Comparison of ENCODE assay signal across 16 cellular contexts in the genomic region with DNA sequence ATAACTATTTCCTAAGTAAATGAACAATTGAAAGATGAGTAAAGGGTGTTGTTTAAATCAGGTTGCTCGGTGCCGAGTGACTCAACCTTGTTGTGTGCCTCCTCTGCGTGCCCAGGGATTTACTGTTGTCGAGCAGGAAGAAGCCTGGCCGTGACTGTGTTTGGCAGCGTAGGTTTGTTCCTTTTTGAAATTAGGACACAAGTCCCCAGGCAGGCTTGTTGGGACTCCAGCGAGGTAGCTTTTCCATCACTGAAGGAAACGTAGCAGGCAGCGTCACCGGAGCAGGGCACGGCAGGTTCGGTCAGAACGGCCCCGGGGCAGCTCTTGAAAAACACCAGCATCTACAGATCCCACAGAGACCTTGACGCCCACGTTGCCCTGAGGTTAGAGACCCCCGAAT. TPM values are rescaled to one million over a fixed set of nuclear protein-coding genes. Genes with fewer than 3 reads are reported as not detected.
DNase-seq lines count a peak whose midpoint lies in the region; ATAC-seq, FAIRE-seq and TF ChIP-seq lines count a peak whose summit lies in the region.
"Had no signal": no experiment of that assay in that cellular context is flagged by ENCODE, and none has a peak within 500 bp of the region (broad histone marks: within the 10 kb centered on the region; RNA-seq: fewer than 3 reads in every experiment).

No MANE protein-coding gene starts in this region.

- no peaks in the 10 kb centered on the region for H3K79me1 ChIP-seq in H1 (ENCODE audit: low read depth, low read length)
- no peaks in the 10 kb centered on the region for H3K79me1 ChIP-seq in trophoblast cell (ENCODE audit: low read length)

- TF ChIP-seq POLR2A in H1 (IDR thresholded peaks at IDR 0.05; ENCODE audit: control extremely low read depth in 1 of 2, low read depth in 2 of 2, low read length in 2 of 2): no peak

- POLR2A ChIA-PET in H1 (lab: Charles Lee; ENCODE audit: partially characterized antibody): no interaction called here

- H2BK15ac ChIP-seq in H1 (ENCODE audit: low read length): no peak overlapping the region

- H3K9me3 ChIP-seq in H1 (ENCODE audit: insufficient read depth in 2 of 2, low read depth in 1 of 2, low read length in 1 of 2): no peaks in the 10 kb centered on the region
- no peaks in the 10 kb centered on the region for H3K9me3 ChIP-seq in trophoblast cell (ENCODE audit: insufficient read depth, low read depth, low read length)

- peak overlapping the region; percentile 7; the same call in 1 of the 2 replicates for H2AFZ ChIP-seq in H1 (ENCODE audit: low read length)
- H2AFZ ChIP-seq in trophoblast cell (ENCODE audit: insufficient read depth, low read length, poor library complexity): no peak overlapping the region

- H2BK120ac ChIP-seq in H1 (replicated peaks; ENCODE audit: low read depth, low read length): no peak overlapping the region
- H2BK120ac ChIP-seq in trophoblast cell (ENCODE audit: insufficient read depth, low read length, poor library complexity): no peak overlapping the region

- no peaks in the 10 kb centered on the region for H4K20me1 ChIP-seq in H1 (replicated peaks in 1 of 2; ENCODE audit: control insufficient read depth in 1 of 2, insufficient read depth in 2 of 2, low read length in 2 of 2)

- H2BK5ac ChIP-seq in H1 (ENCODE audit: low read depth, low read length): no peak overlapping the region
- no peak overlapping the region for H2BK5ac ChIP-seq in trophoblast cell (ENCODE audit: low read depth, low read length, poor library complexity)

- TF ChIP-seq RAD21 in H1 (IDR thresholded peaks at IDR 0.05 in 1 of 2, conservative IDR thresholded peaks at IDR 0.05 in 1 of 2; ENCODE audit: low read depth in 2 of 2, low read length in 2 of 2): no peak

- H3K36me3 ChIP-seq in H1 (ENCODE audit: control insufficient read depth in 2 of 4, insufficient read depth in 4 of 4, low read length in 3 of 4) (no peaks in the 10 kb centered on the region), trophoblast cell (ENCODE audit: control insufficient read depth in 1 of 2, insufficient read depth in 2 of 2, low read length in 2 of 2) (no peaks in the 10 kb centered on the region)

- no peak overlapping the region for H2BK20ac ChIP-seq in H1 (ENCODE audit: low read length)

- H3K27me3 ChIP-seq in H1 (replicated peaks in 1 of 4; ENCODE audit: control insufficient read depth in 3 of 4, extremely low read depth in 1 of 4, insufficient read depth in 3 of 4, low read length in 3 of 4) (no peaks in the 10 kb centered on the region), trophoblast cell (ENCODE audit: insufficient read depth, low read length) (no peaks in the 10 kb centered on the region)
- H3K27me3 ChIP-seq: dorsolateral prefrontal cortex had no signal

- H3K14ac ChIP-seq in H1 (ENCODE audit: insufficient read length) (no peak overlapping the region), trophoblast cell (ENCODE audit: low read length) (no peak overlapping the region)

- DNase-seq in HT1080 (ENCODE audit: low read depth) (peak; percentile 50), RPMI7951 (ENCODE audit: low read depth) (peak; percentile 22), H1 (ENCODE audit: low read depth in 1 of 2, low spot score in 2 of 2) (peak in 1 of 2 experiments; percentile 38), trophoblast cell (peak; percentile 19 to 50), medulla oblongata (ENCODE audit: extremely low spot score) (no peak), EL (no peak)
- DNase-seq: activated CD4-positive, alpha-beta memory T cell treated with anti-CD3 and anti-CD28 coated beads for 36 hours; dorsolateral prefrontal cortex; naive thymus-derived CD8-positive, alpha-beta T cell; NCI-H1694 treated with DMSO at 0.1 percent for 48 hours; RPMI8226; stimulated activated CD4-positive, alpha-beta T cell treated with anti-CD3 and anti-CD28 coated beads, Interleukin-2, amount 100 ng/mL, for 48 hours; SW 1271 had no signal

- CTCF ChIA-PET in H1 (lab: Charles Lee; ENCODE audit: partially characterized antibody): interaction anchor here (0.6 to 1.0 kb wide), 3 partner anchors 9 to 435 kb away, joined by 3 read pairs; no protein-coding TSS in a partner anchor

- H3K4me2 ChIP-seq in H1 (ENCODE audit: insufficient read depth in 1 of 2, low read depth in 2 of 2, low read length in 2 of 2): no peak overlapping the region
- no peak overlapping the region for H3K4me2 ChIP-seq in trophoblast cell (ENCODE audit: low read length)

- H3K18ac ChIP-seq in H1 (ENCODE audit: extremely low read depth, low read length) (no peak overlapping the region), trophoblast cell (ENCODE audit: low read length) (no peak overlapping the region)

- H4K8ac ChIP-seq in H1 (ENCODE audit: extremely low read depth, insufficient read depth, low read length): no peak overlapping the region; the same call in 1 of the 2 replicates
- no peak overlapping the region for H4K8ac ChIP-seq in trophoblast cell (ENCODE audit: low read depth, low read length)

- peaks cover 0 to 3% (median 0%) of the 10 kb centered on the region in 4 experiments; a peak in 1 of 7 replicates for H3K4me1 ChIP-seq in H1 (replicated peaks in 1 of 4; ENCODE audit: control insufficient read depth in 3 of 4, insufficient read depth in 4 of 4, low read length in 3 of 4)
- no peaks in the 10 kb centered on the region for H3K4me1 ChIP-seq in trophoblast cell (ENCODE audit: control insufficient read depth in 1 of 2, insufficient read depth in 2 of 2, low read length in 2 of 2)

- FAIRE-seq in H1 (lab: Jason Lieb, UNC): no peak

- WGBS in H1 (ENCODE audit: extremely low coverage in 1 of 2, insufficient coverage in 1 of 2, insufficient read length in 1 of 2, insufficient replicate concordance in 2 of 2, low coverage in 1 of 2, low lambda C conversion rate in 2 of 2, missing lambda C conversion rate in 1 of 2), 2 experiments: 88% methylated on average over 17 of the region's 17 CpGs; no CpG with 5 or more reads in 1 of the 2 experiments
- WGBS in trophoblast cell (ENCODE audit: extremely low coverage, insufficient coverage, insufficient read length): no CpG with 5 or more reads among the region's 17 CpGs

- H4K5ac ChIP-seq in H1 (ENCODE audit: insufficient read length, low read depth, low read length): no peak overlapping the region

- no peak overlapping the region for H4K12ac ChIP-seq in trophoblast cell (ENCODE audit: low read depth, low read length)

- no peak overlapping the region for H3K4me3 ChIP-seq in H1 (ENCODE audit: extremely low read depth in 1 of 4, insufficient read depth in 2 of 4, low read depth in 3 of 4, low read length in 4 of 4)
- H3K4me3 ChIP-seq in trophoblast cell (ENCODE audit: low read depth, low read length): no peak overlapping the region
- H3K4me3 ChIP-seq: dorsolateral prefrontal cortex, lung had no signal

- H3K23me2 ChIP-seq in H1 (ENCODE audit: low read depth, low read length): no peaks in the 10 kb centered on the region

- H3K23ac ChIP-seq in H1 (ENCODE audit: insufficient read length) (no peak overlapping the region), trophoblast cell (ENCODE audit: low read length) (no peak overlapping the region)

- TF ChIP-seq EP300 in H1 (IDR thresholded peaks at IDR 0.05; ENCODE audit: borderline replicate concordance in 1 of 2, low read depth in 2 of 2, low read length in 2 of 2): no peak

- H2AK5ac ChIP-seq in H1 (ENCODE audit: low read depth, low read length): no peak overlapping the region
- no peak overlapping the region for H2AK5ac ChIP-seq in trophoblast cell (ENCODE audit: low read length)

- H3K27ac ChIP-seq in H1 (ENCODE audit: low read depth, low read length) (no peak overlapping the region), trophoblast cell (ENCODE audit: low read depth, low read length) (no peak overlapping the region)
- H3K27ac ChIP-seq: dorsolateral prefrontal cortex had no signal

- H3K4ac ChIP-seq in H1 (replicated peaks; ENCODE audit: insufficient read length, low read depth, low read length): no peak overlapping the region
- no peak overlapping the region for H3K4ac ChIP-seq in trophoblast cell (ENCODE audit: low read depth, low read length)

- H4K91ac ChIP-seq in H1 (replicated peaks; ENCODE audit: insufficient read length, low read length) (no peak overlapping the region), trophoblast cell (ENCODE audit: low read depth, low read length) (no peak overlapping the region)

- no peak overlapping the region for H3K56ac ChIP-seq in H1 (replicated peaks; ENCODE audit: insufficient read length, low read depth, low read length)

- ATAC-seq in GM18868 (IDR thresholded peaks at IDR 0.05; ENCODE audit: unreplicated experiment) (no peak), HG03097 (IDR thresholded peaks at IDR 0.05; ENCODE audit: low FRiP score, unreplicated experiment) (no peak)
- ATAC-seq: naive thymus-derived CD8-positive, alpha-beta T cell had no signal

- TF ChIP-seq CTCF in H1 (IDR thresholded peaks at IDR 0.05; ENCODE audit: control extremely low read depth in 1 of 3, insufficient read depth in 1 of 3, low read depth in 1 of 3, low read length in 3 of 3): no peak

- H3K9ac ChIP-seq in H1 (replicated peaks in 1 of 4; ENCODE audit: extremely low read depth in 1 of 4, low read depth in 3 of 4, low read length in 3 of 4) (no peak overlapping the region), trophoblast cell (ENCODE audit: low read length) (no peak overlapping the region)

- no peak overlapping the region for H2BK12ac ChIP-seq in H1 (ENCODE audit: low read depth, low read length)
- no peak overlapping the region for H2BK12ac ChIP-seq in trophoblast cell (ENCODE audit: low read length)

- no peaks in the 10 kb centered on the region for H3K79me2 ChIP-seq in H1 (ENCODE audit: control insufficient read depth in 1 of 2, insufficient read depth in 2 of 2, low read length in 2 of 2)
- H3K79me2 ChIP-seq in trophoblast cell (ENCODE audit: control insufficient read depth, insufficient read depth, low read length, poor library complexity): no peaks in the 10 kb centered on the region

TF ChIP-seq in H1, 55 proteins besides CTCF, POLR2A, EP300 and RAD21 (continues in another document):
- TF ChIP-seq FOSL1 (IDR thresholded peaks at IDR 0.05; ENCODE audit: insufficient read depth, low read depth, low read length) (no peak), CTBP2 (IDR thresholded peaks at IDR 0.05; ENCODE audit: borderline replicate concordance, insufficient read depth, insufficient read length, low read length) (no peak)

RNA-seq across cellular contexts. Expression of gene TMEM18, which starts 48.6 kb away (rescaled TPM):
- total RNA-seq in HT1080 (2014; rRNA removed; shearing (Covaris generic)): 22.5 and 27.5 TPM in 2 replicates
- polyA plus RNA-seq in HT1080 (2015; cell fraction: cytosol; rRNA removed): 18.2 and 23.3 TPM in 2 replicates
- polyA plus RNA-seq in HT1080 (2015; cell fraction: nucleus; rRNA removed): 21.3 and 27.5 TPM in 2 replicates
- total RNA-seq in RPMI7951 (2014; rRNA removed; shearing (Covaris generic)): 26.6 and 37.8 TPM in 2 replicates
- total RNA-seq in H1 (2021; fragmentation: NEBNext Ultra II Directional; extraction: Animal tissue kit (Norgen Biotek cat#: 25700)): 22.3 and 27.1 TPM in 2 replicates
- polyA plus RNA-seq in H1 (2011; rRNA removed): 21.7 and 22.4 TPM in 2 replicates
- 28.4 TPM for polyA plus RNA-seq in H1 (2011; cell fraction: cytosol; rRNA removed)
- 32.0 TPM for polyA plus RNA-seq in H1 (2011; cell fraction: nucleus; rRNA removed)
- 20.0 to 35.4 TPM (median 24.9 TPM) in 4 replicates for polyA plus RNA-seq in H1 (2012, experiment 1 of 2)
- 18.8 TPM for polyA plus RNA-seq in H1 (2012, experiment 2 of 2)
- polyA plus RNA-seq in H1 (2013, experiment 1 of 2): 46.5 TPM
- 45.9 TPM for polyA plus RNA-seq in H1 (2013, experiment 2 of 2)
- 15.2 and 16.4 TPM in 2 replicates for polyA minus RNA-seq in H1 (2011; rRNA and poly(A)+ RNA removed)
- 13.4 TPM for polyA minus RNA-seq in H1 (2011; cell fraction: cytosol; rRNA and poly(A)+ RNA removed)
- polyA minus RNA-seq in H1 (2011; cell fraction: nucleus; rRNA and poly(A)+ RNA removed): 24.7 TPM
- 19.0 and 19.9 TPM in 2 replicates for polyA plus RNA-seq in trophoblast cell (2013)

Comparison
In these comparisons a context has a peak if more than half of its experiments do, and no peak if none do; other contexts are left out.
1. DNase-seq: peak in HT1080 (single experiment), RPMI7951 (single experiment) and trophoblast cell (2 of 2); none in medulla oblongata (single experiment) and EL (single experiment).